Comparison of ENCODE assay signal across 12 cellular contexts in genomic region chr6:134216304-134217029, GRCh38.
DNase-seq lines count a peak whose midpoint lies in the region; ATAC-seq, FAIRE-seq and TF ChIP-seq lines count a peak whose summit lies in the region.
"Had no signal": no experiment of that assay in that cellular context is flagged by ENCODE, and none has a peak within 500 bp of the region (broad histone marks: within the 10 kb centered on the region; RNA-seq: fewer than 3 reads in every experiment).

No MANE protein-coding gene starts in this region.

- H3K27ac ChIP-seq in OCI-LY7 (ENCODE audit: low read depth, low read length, poor library complexity, severe bottlenecking), result peak overlapping the region; percentile 63
- H3K27ac ChIP-seq in layer of hippocampus (ENCODE audit: low read depth, low read length), result peak overlapping the region; percentile 5
- peak overlapping the region; percentile 22 to 67 (median 46) for H3K27ac ChIP-seq in upper lobe of left lung
- no peak overlapping the region for H3K27ac ChIP-seq in SK-N-SH (ENCODE audit: low read depth in 2 of 2, low read length in 1 of 2)

- peak; percentile 53 for ATAC-seq in HG02571 (IDR thresholded peaks at IDR 0.05; ENCODE audit: unreplicated experiment)
- peak; percentile 65 to 75 for ATAC-seq in upper lobe of left lung (ENCODE audit: low FRiP score in 2 of 2)

- CTCF ChIA-PET in OCI-LY7 (lab: Charles Lee; ENCODE audit: unreplicated experiment), result no interaction called here
- CTCF ChIA-PET in SK-N-SH (lab: Yijun Ruan, JAX), result no interaction called here

- no peak for FAIRE-seq in GM19239 (lab: Jason Lieb, UNC)

- peaks cover 25% of the 10 kb centered on the region for H3K4me1 ChIP-seq in OCI-LY7 (ENCODE audit: insufficient read depth, low read length, poor library complexity, severe bottlenecking)
- peaks cover 0 to 8% (median 7%) of the 10 kb centered on the region in 4 donors for H3K4me1 ChIP-seq in upper lobe of left lung
- H3K4me1 ChIP-seq in SK-N-SH (ENCODE audit: control insufficient read depth in 1 of 2, insufficient read depth in 2 of 2, low read depth in 1 of 2, low read length in 1 of 2), result no peaks in the 10 kb centered on the region

- H3K4me3 ChIP-seq in OCI-LY7 (ENCODE audit: low read depth, low read length, poor library complexity, severe bottlenecking) (peak overlapping the region; percentile 21), upper lobe of left lung (no peak overlapping the region), SK-N-SH (ENCODE audit: low read depth in 2 of 2, low read length in 1 of 2) (no peak overlapping the region)
- H3K4me3 ChIP-seq: heart right ventricle had no signal

- peak overlapping the region; percentile 65 for H3K4me2 ChIP-seq in OCI-LY7 (ENCODE audit: low read length)
- H3K4me2 ChIP-seq in SK-N-SH, result no peak overlapping the region

- no peak overlapping the region for H3K9ac ChIP-seq in SK-N-SH

- no peaks in the 10 kb centered on the region for H3K9me2 ChIP-seq in OCI-LY7 (ENCODE audit: insufficient read depth, low read length)
- no peaks in the 10 kb centered on the region for H3K9me2 ChIP-seq in SK-N-SH

- TF ChIP-seq RAD21 in SK-N-SH (IDR thresholded peaks at IDR 0.05; ENCODE audit: low read length), result no peak

- H3K27me3 ChIP-seq in layer of hippocampus (ENCODE audit: control insufficient read depth, insufficient read depth, low read length), result no peaks in the 10 kb centered on the region
- H3K27me3 ChIP-seq in upper lobe of left lung, result no peaks in the 10 kb centered on the region
- H3K27me3 ChIP-seq in SK-N-SH (ENCODE audit: insufficient read depth), result no peaks in the 10 kb centered on the region
- H3K27me3 ChIP-seq: heart right ventricle had no signal

- TF ChIP-seq EP300 in upper lobe of left lung (IDR thresholded peaks at IDR 0.05) (peak in 1 of 4 donors; percentile 42), SK-N-SH (IDR thresholded peaks at IDR 0.05; ENCODE audit: borderline replicate concordance in 1 of 2, low read depth in 1 of 2, low read length in 1 of 2) (no peak)

- intact Hi-C loops in OCI-LY7 (cut with micrococcal nuclease; ENCODE audit: unreplicated experiment), result loop anchor here (2.0 kb wide), 1 partner anchor 30 kb away; no protein-coding TSS in a partner anchor

- 59 to 69% methylated on average over 5 of the region's 5 CpGs for WGBS in upper lobe of left lung, 2 donors
- WGBS in SK-N-SH (ENCODE audit: low lambda C conversion rate), result 95% methylated on average over 5 of the region's 5 CpGs

- H2AFZ ChIP-seq in OCI-LY7 (ENCODE audit: low read length), result peak overlapping the region; percentile 93
- no peak overlapping the region for H2AFZ ChIP-seq in SK-N-SH (ENCODE audit: low read depth)

- no peak for TF ChIP-seq CTCF in OCI-LY7 (conservative IDR thresholded peaks at IDR 0.05; ENCODE audit: low read length)
- no peak for TF ChIP-seq CTCF in upper lobe of left lung (IDR thresholded peaks at IDR 0.05)
- no peak for TF ChIP-seq CTCF in SK-N-SH (IDR thresholded peaks at IDR 0.05)

- H3K9me3 ChIP-seq in OCI-LY7 (ENCODE audit: low read length) (no peaks in the 10 kb centered on the region), upper lobe of left lung (no peaks in the 10 kb centered on the region), SK-N-SH (no peaks in the 10 kb centered on the region)
- H3K9me3 ChIP-seq: heart right ventricle had no signal

- no peaks in the 10 kb centered on the region for H4K20me1 ChIP-seq in OCI-LY7 (ENCODE audit: insufficient read depth, low read length)
- no peaks in the 10 kb centered on the region for H4K20me1 ChIP-seq in SK-N-SH (ENCODE audit: insufficient read depth)

- H3K36me3 ChIP-seq in OCI-LY7 (ENCODE audit: insufficient read depth, low read length) (0 out of 2 replicates have a peak, but pooled peaks cover 6% of the 10 kb centered on the region), upper lobe of left lung (no peaks in the 10 kb centered on the region), SK-N-SH (replicated peaks in 1 of 2; ENCODE audit: control insufficient read depth in 1 of 2, insufficient read depth in 2 of 2, low read length in 1 of 2) (no peaks in the 10 kb centered on the region)
- H3K36me3 ChIP-seq: heart right ventricle had no signal

- peak; percentile 66 for DNase-seq in OCI-LY7 (ENCODE audit: low spot score)
- DNase-seq in upper lobe of left lung, result peak in 1 of 2 donors; percentile 70
- DNase-seq in SK-N-SH, result no peak
- DNase-seq in NCI-H1105 treated with DMSO at 0.1 percent for 48 hours (lab: John Stamatoyannopoulos, UW), result no peak
- DNase-seq in GM19239 (ENCODE audit: insufficient read length, low spot score), result no peak
- DNase-seq: activated CD4-positive, CD25-positive, alpha-beta regulatory T cell treated with anti-CD3 and anti-CD28 coated beads, Interleukin-2, amount 50 U/mL, for 72 hours; activated naive CD4-positive, alpha-beta T cell treated with anti-CD3 and anti-CD28 coated beads for 36 hours; H7; heart right ventricle; NCI-H1436 treated with DMSO at 0.1 percent for 48 hours had no signal

- BruUV-seq in OCI-LY7 (replicated peaks; lab: Mats Ljungman, UMichigan), result no TSS peak

- no peaks in the 10 kb centered on the region for H3K79me2 ChIP-seq in OCI-LY7 (ENCODE audit: insufficient read depth, low read depth, low read length)
- no peaks in the 10 kb centered on the region for H3K79me2 ChIP-seq in SK-N-SH (ENCODE audit: insufficient read depth)

- POLR2A ChIA-PET in OCI-LY7 (lab: Charles Lee) (interaction anchor here (0.7 to 1.7 kb wide), 6 partner anchors 9 to 220 kb away, joined by 3 to 6 read pairs (median 4); no protein-coding TSS in a partner anchor), SK-N-SH (lab: Yijun Ruan, JAX) (no interaction called here)

- H3F3A ChIP-seq in SK-N-SH (replicated peaks; ENCODE audit: insufficient read depth), result no peaks in the 10 kb centered on the region

- no peak for TF ChIP-seq POLR2A in upper lobe of left lung (IDR thresholded peaks at IDR 0.05)

TF ChIP-seq in SK-N-SH, 30 proteins besides CTCF, POLR2A, EP300 and RAD21 (continues in another document):
- TF ChIP-seq FOSL2 (IDR thresholded peaks at IDR 0.05; ENCODE audit: borderline replicate concordance, low read depth), result no peak
- TF ChIP-seq SMC3 (IDR thresholded peaks at IDR 0.05; ENCODE audit: low read depth, low read length), result no peak
- no peak for TF ChIP-seq RFX5 (IDR thresholded peaks at IDR 0.05; ENCODE audit: low read length)
- TF ChIP-seq USF2 (IDR thresholded peaks at IDR 0.05; ENCODE audit: borderline replicate concordance, low read depth, low read length), result no peak
- TF ChIP-seq TEAD4 (IDR thresholded peaks at IDR 0.05; ENCODE audit: borderline replicate concordance, insufficient read depth), result no peak
- no peak for TF ChIP-seq MEF2A (IDR thresholded peaks at IDR 0.05; ENCODE audit: borderline replicate concordance, low read depth)
- no peak for TF ChIP-seq TAF1 (IDR thresholded peaks at IDR 0.05; ENCODE audit: borderline replicate concordance, low read depth, low read length)
- no peak for TF ChIP-seq TCF12 (IDR thresholded peaks at IDR 0.05)
- no peak for TF ChIP-seq RCOR1 (IDR thresholded peaks at IDR 0.05; ENCODE audit: low read length)
- TF ChIP-seq CHD2 (IDR thresholded peaks at IDR 0.05; ENCODE audit: low read length, partially characterized antibody), result no peak
- no peak for TF ChIP-seq YY1 (IDR thresholded peaks at IDR 0.05; ENCODE audit: low read depth)
- TF ChIP-seq RXRA (IDR thresholded peaks at IDR 0.05; ENCODE audit: borderline replicate concordance, low read depth), result no peak
- TF ChIP-seq PBX3 (IDR thresholded peaks at IDR 0.05), result no peak
- TF ChIP-seq ZBTB33 (IDR thresholded peaks at IDR 0.05; ENCODE audit: borderline replicate concordance, low read depth), result no peak
- no peak for TF ChIP-seq POLR2AphosphoS5 (IDR thresholded peaks at IDR 0.05; ENCODE audit: low read depth, low read length)

Comparison
In these comparisons a context has a peak if more than half of its experiments do, and no peak if none do; other contexts are left out.
1. H3K27ac ChIP-seq: peak in OCI-LY7 (single experiment), layer of hippocampus (single experiment) and upper lobe of left lung (4 of 4); none in SK-N-SH (0 of 2).